In genomic region chr12:24608637-24609285, GRCh38 we compare ENCODE assay signal across 1 cellular context.
TF ChIP-seq lines count a peak whose summit lies in the region.

No MANE protein-coding gene starts in this region.

TF ChIP-seq in IMR-90, 13 proteins besides CTCF, POLR2A, EP300 and RAD21 (continued from another document):
- TF ChIP-seq USF2 (IDR thresholded peaks at IDR 0.05; ENCODE audit: low read depth, low read length) = no peak
TF ChIP-seq in IMR-90: peak in this region for 0.
